In genomic region chr14:59252772-59253500, GRCh38 we compare ENCODE assay signal across 1 cellular context.
TF ChIP-seq lines count a peak whose summit lies in the region.

No MANE protein-coding gene starts in this region.

TF ChIP-seq in GM23338, 12 proteins besides CTCF, POLR2A, EP300 and RAD21 (continued from another document):
- TF ChIP-seq ZNF462 (CRISPR knock-in tag; IDR thresholded peaks at IDR 0.05) = no peak
- TF ChIP-seq EZH2 (IDR thresholded peaks at IDR 0.05; ENCODE audit: low read depth, unreplicated experiment) = no peak
- no peak for TF ChIP-seq ZNF114 (CRISPR knock-in tag; IDR thresholded peaks at IDR 0.05)
- TF ChIP-seq EZH2phosphoT487 (IDR thresholded peaks at IDR 0.05; ENCODE audit: unreplicated experiment) = no peak
